8 cellular contexts compared by ENCODE assay signal in the genomic region with DNA sequence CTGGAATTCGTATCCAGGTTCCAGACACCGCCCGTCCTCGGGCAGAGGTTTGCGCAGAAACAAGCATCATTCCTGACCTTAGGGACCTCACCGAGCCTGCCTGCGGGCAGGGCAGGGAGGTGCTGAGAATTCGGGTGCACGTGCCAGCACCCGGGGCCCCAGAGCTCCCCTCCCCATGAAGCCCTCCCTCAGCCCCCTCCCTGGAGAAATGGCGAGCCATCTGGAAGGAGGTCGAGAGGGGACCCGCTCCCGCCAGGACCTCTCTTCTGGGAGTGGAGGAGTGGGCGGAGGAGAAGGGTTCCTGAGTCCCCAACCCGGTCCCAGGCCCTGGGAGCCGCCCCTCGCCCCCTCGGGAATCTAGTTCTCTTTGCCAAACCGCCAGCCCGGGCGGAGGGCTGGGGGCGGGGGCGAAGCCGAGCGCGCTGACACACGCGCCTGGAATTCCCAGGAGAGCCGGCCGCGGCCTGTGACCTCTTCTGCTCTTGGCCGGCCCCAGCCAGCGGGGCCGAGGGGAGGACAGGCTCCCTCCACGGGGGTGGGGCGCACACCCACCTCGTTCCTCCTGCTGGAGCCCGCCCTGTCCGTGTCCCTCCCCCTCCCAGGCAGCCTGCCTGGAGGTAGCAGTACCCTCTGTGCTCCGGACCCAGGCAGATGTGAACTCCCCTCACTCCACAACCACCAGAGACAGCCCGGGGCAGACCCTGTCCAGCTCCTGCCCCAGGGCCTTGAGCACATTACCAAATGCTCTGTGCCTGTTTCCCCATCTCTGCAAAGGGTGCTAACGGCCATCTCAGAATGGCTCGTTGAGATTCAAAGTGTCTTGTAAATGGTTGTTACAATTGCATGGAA. TPM values are rescaled to one million over a fixed set of nuclear protein-coding genes. Genes with fewer than 3 reads are reported as not detected.
A peak's percentile ranks its signal among the peaks of the same experiment; 100 is the strongest.
DNase-seq lines count a peak whose midpoint lies in the region; ATAC-seq, FAIRE-seq and TF ChIP-seq lines count a peak whose summit lies in the region.

No MANE protein-coding gene starts in this region.

- intact Hi-C loops in esophagus muscularis mucosa (cut with DNase I): no loop called here

- TF ChIP-seq POLR2A in GM12892 (IDR thresholded peaks at IDR 0.05; ENCODE audit: low read depth, low read length) (no peak), esophagus muscularis mucosa (IDR thresholded peaks at IDR 0.05; ENCODE audit: low read depth) (no peak)

- DNase-seq in GM12892 (ENCODE audit: insufficient read length): peak; percentile 14
- DNase-seq in RPMI7951 (ENCODE audit: low read depth): peak; percentile 62
- DNase-seq in esophagus muscularis mucosa (ENCODE audit: extremely low spot score): no peak
- DNase-seq in omental fat pad (ENCODE audit: low spot score): no peak
- DNase-seq in activated naive CD4-positive, alpha-beta T cell treated with anti-CD3 and anti-CD28 coated beads, Interleukin-2, amount 50 U/mL, for 16 hours: no peak

- TF ChIP-seq CTCF in esophagus muscularis mucosa (IDR thresholded peaks at IDR 0.05) (no peak), omental fat pad (IDR thresholded peaks at IDR 0.05) (no peak)

- peaks cover 52 to 73% (median 65%) of the 10 kb centered on the region in 4 donors for H3K4me1 ChIP-seq in esophagus muscularis mucosa

- ATAC-seq in omental fat pad (ENCODE audit: low FRiP score) (peak; percentile 46), HG03439 (IDR thresholded peaks at IDR 0.05; ENCODE audit: unreplicated experiment) (no peak), HG02938 (IDR thresholded peaks at IDR 0.05; ENCODE audit: unreplicated experiment) (no peak), HG03025 (IDR thresholded peaks at IDR 0.05; ENCODE audit: low FRiP score, unreplicated experiment) (no peak)

- TF ChIP-seq EP300 in esophagus muscularis mucosa (IDR thresholded peaks at IDR 0.05): no peak

- peak; percentile 27 for FAIRE-seq in GM12892 (lab: Jason Lieb, UNC)

- H3K9me3 ChIP-seq in esophagus muscularis mucosa: no peaks in the 10 kb centered on the region

- H3K27me3 ChIP-seq in esophagus muscularis mucosa: peaks cover 0 to 6% (median 0%) of the 10 kb centered on the region in 4 donors

- no peaks in the 10 kb centered on the region for H3K36me3 ChIP-seq in esophagus muscularis mucosa

- H3K4me3 ChIP-seq in esophagus muscularis mucosa: peak overlapping the region; percentile 56 to 65 (median 59)

- H3K27ac ChIP-seq in esophagus muscularis mucosa (replicated peaks in 1 of 4): peak overlapping the region; percentile 59 to 83 (median 74)

- WGBS in esophagus muscularis mucosa: 23% methylated on average over 6 of the region's 44 CpGs

RNA-seq across cellular contexts. Expression of gene GPR132, which starts 23.0 kb away (rescaled TPM):
- polyA plus RNA-seq in GM12892 (2012; ENCODE audit: missing spikeins): 13.8 TPM
- total RNA-seq in RPMI7951 (2014; rRNA removed; shearing (Covaris generic)): under 0.01 TPM in 1 of 2 replicates, not detected in the other
- total RNA-seq in esophagus muscularis mucosa (1 to 10 TPM; 1.2 to 8.0 (median 2.1) TPM), omental fat pad (1 to 10 TPM; 2.7 to 9.0 (median 7.6) TPM)

Comparison
In these comparisons a context has a peak if more than half of its experiments do, and no peak if none do; other contexts are left out.
1. DNase-seq: peak in GM12892 (single experiment) and RPMI7951 (single experiment); none in esophagus muscularis mucosa (single experiment), omental fat pad (single experiment) and activated naive CD4-positive, alpha-beta T cell treated with anti-CD3 and anti-CD28 coated beads, Interleukin-2, amount 50 U/mL, for 16 hours (single experiment).